ENCODE assay signal across 8 cellular contexts in genomic region chr4:101347557-101348366, GRCh38. TPM values are rescaled to one million over a fixed set of nuclear protein-coding genes. Genes with fewer than 3 reads are reported as not detected.
DNase-seq lines count a peak whose midpoint lies in the region; ATAC-seq and TF ChIP-seq lines count a peak whose summit lies in the region.

No MANE protein-coding gene starts in this region.

- in situ Hi-C loops in SK-MEL-5 (cut with HindIII; ENCODE audit: low pct_unique_long_range_greater_than_20kb, low sequenced_read_pairs) = no loop called here

- H3K36me3 ChIP-seq in GM06990 (ENCODE audit: control insufficient read depth, insufficient read depth, low read length) (no peaks in the 10 kb centered on the region), suprapubic skin (no peaks in the 10 kb centered on the region)

- peaks cover 52% of the 10 kb centered on the region for H3K4me1 ChIP-seq in suprapubic skin

- TF ChIP-seq EP300 in suprapubic skin (IDR thresholded peaks at IDR 0.05) = no peak

- ATAC-seq in HG02571 (IDR thresholded peaks at IDR 0.05; ENCODE audit: unreplicated experiment) = peak; percentile 79

- under 1% methylated on average over 35 of the region's 71 CpGs for WGBS in suprapubic skin

- DNase-seq in GM06990 (ENCODE audit: extremely low read depth, insufficient read length) = peak; percentile 93
- peak; percentile 96 for DNase-seq in NAMALWA (ENCODE audit: low spot score)
- peak; percentile 92 for DNase-seq in SK-MEL-5 (ENCODE audit: low read depth, low spot score)
- peak; percentile 99 for DNase-seq in activated naive CD4-positive, alpha-beta T cell treated with anti-CD3 and anti-CD28 coated beads, Interleukin-2, amount 50 U/mL, for 16 hours
- peak; percentile 99 for DNase-seq in globus pallidus (ENCODE audit: low spot score)
- peak; percentile 87 to 100 (median 99) for DNase-seq in nucleus accumbens (lab: John Stamatoyannopoulos, UW)
- peak; percentile 99 for DNase-seq in suprapubic skin (ENCODE audit: low spot score in 2 of 2)

- TF ChIP-seq CTCF in GM06990 (IDR thresholded peaks at IDR 0.05; ENCODE audit: insufficient read depth, low read length, poor library complexity, severe bottlenecking) (peak; percentile 24), suprapubic skin (IDR thresholded peaks at IDR 0.05) (no peak)

- H3K9me3 ChIP-seq in suprapubic skin = no peaks in the 10 kb centered on the region

- H3K4me3 ChIP-seq in GM06990 (replicated peaks; ENCODE audit: low read depth, low read length) (peak overlapping the region; percentile 86), suprapubic skin (peak overlapping the region; percentile 91)

- H3K27me3 ChIP-seq in GM06990 (replicated peaks; ENCODE audit: control insufficient read depth, insufficient read depth, low read length) = no peaks in the 10 kb centered on the region
- no peaks in the 10 kb centered on the region for H3K27me3 ChIP-seq in suprapubic skin

- peak overlapping the region; percentile 98 for H3K27ac ChIP-seq in suprapubic skin

- peak in 1 of 2 donors; percentile 67 for TF ChIP-seq POLR2A in suprapubic skin (IDR thresholded peaks at IDR 0.05)

RNA-seq across cellular contexts. Expression of gene PPP3CA, which starts 0.4 kb away (rescaled TPM):
- 9.7 and 10.8 TPM in 2 replicates for total RNA-seq in SK-MEL-5 (2014; rRNA removed; shearing (Covaris generic))
- polyA plus RNA-seq in SK-MEL-5 (2015; cell fraction: cytosol; rRNA removed) = 9.1 TPM in 2 replicates
- polyA plus RNA-seq in SK-MEL-5 (2015; cell fraction: nucleus; rRNA removed) = 3.6 and 4.6 TPM in 2 replicates
- 10 to 100 TPM; 28.7 to 51.7 (median 39.0) TPM for total RNA-seq in suprapubic skin

Comparison
In these comparisons a context has a peak if more than half of its experiments do, and no peak if none do; other contexts are left out.
1. Peak in every context shown above with its lines: DNase-seq, ATAC-seq, H3K4me3 ChIP-seq and H3K27ac ChIP-seq.